Comparison of ENCODE assay signal across 7 cellular contexts in genomic region chr11:64866173-64866491, GRCh38. TPM values are rescaled to one million over a fixed set of nuclear protein-coding genes. Genes with fewer than 3 reads are reported as not detected.
A peak's percentile ranks its signal among the peaks of the same experiment; 100 is the strongest.
DNase-seq lines count a peak whose midpoint lies in the region; ATAC-seq and TF ChIP-seq lines count a peak whose summit lies in the region.
"Had no signal": no experiment of that assay in that cellular context is flagged by ENCODE, and none has a peak within 500 bp of the region (broad histone marks: within the 10 kb centered on the region; RNA-seq: fewer than 3 reads in every experiment).

No MANE protein-coding gene starts in this region.

- H3K9me3 Mint-ChIP-seq in activated naive CD4-positive, alpha-beta T cell treated with anti-CD3 and anti-CD28 coated beads for 36 hours = peaks cover 6% of the 10 kb centered on the region
- H3K9me3 Mint-ChIP-seq in effector memory CD8-positive, alpha-beta T cell = no peaks in the 10 kb centered on the region

- no peak for TF ChIP-seq CTCF in thyroid gland (IDR thresholded peaks at IDR 0.05)

- no peaks in the 10 kb centered on the region for H3K9me3 ChIP-seq in thyroid gland

- TF ChIP-seq POLR2A in thyroid gland (IDR thresholded peaks at IDR 0.05) = no peak

- H3K4me1 ChIP-seq in thyroid gland = peaks cover 50 to 76% of the 10 kb centered on the region in 2 donors

- H3K36me3 Mint-ChIP-seq in activated naive CD4-positive, alpha-beta T cell treated with anti-CD3 and anti-CD28 coated beads for 36 hours (ENCODE audit: low read depth) = peaks cover 34% of the 10 kb centered on the region
- peaks cover 95% of the 10 kb centered on the region for H3K36me3 Mint-ChIP-seq in effector memory CD8-positive, alpha-beta T cell (ENCODE audit: insufficient read depth)

- no peaks in the 10 kb centered on the region for H3K27me3 Mint-ChIP-seq in activated naive CD4-positive, alpha-beta T cell treated with anti-CD3 and anti-CD28 coated beads for 36 hours (ENCODE audit: low read depth)
- no peaks in the 10 kb centered on the region for H3K27me3 Mint-ChIP-seq in effector memory CD8-positive, alpha-beta T cell

- peak overlapping the region; percentile 97 for H3K27ac Mint-ChIP-seq in activated naive CD4-positive, alpha-beta T cell treated with anti-CD3 and anti-CD28 coated beads for 36 hours
- peak overlapping the region; percentile 95 to 97 for H3K27ac Mint-ChIP-seq in effector memory CD8-positive, alpha-beta T cell

- no peak for DNase-seq in activated naive CD4-positive, alpha-beta T cell treated with anti-CD3 and anti-CD28 coated beads for 36 hours
- no peak for DNase-seq in activated naive CD4-positive, alpha-beta T cell treated with Interleukin-2 at 50 U/mL for 16 hours
- peak in 1 of 3 experiments; percentile 52 for DNase-seq in effector memory CD8-positive, alpha-beta T cell
- no peak for DNase-seq in thyroid gland
- DNase-seq: posterior cingulate gyrus had no signal

- H3K4me3 ChIP-seq in thyroid gland (replicated peaks in 1 of 3) = no peak overlapping the region

- no peaks in the 10 kb centered on the region for H3K36me3 ChIP-seq in thyroid gland

- peaks cover 95% of the 10 kb centered on the region for H3K4me1 Mint-ChIP-seq in activated naive CD4-positive, alpha-beta T cell treated with anti-CD3 and anti-CD28 coated beads for 36 hours (ENCODE audit: low read depth)
- peaks cover 80 to 81% of the 10 kb centered on the region in 2 donors for H3K4me1 Mint-ChIP-seq in effector memory CD8-positive, alpha-beta T cell (ENCODE audit: low read depth in 2 of 2)

- intact Hi-C loops in activated naive CD4-positive, alpha-beta T cell treated with anti-CD3 and anti-CD28 coated beads for 36 hours (cut with micrococcal nuclease) = loop anchor here (10.0 kb wide), 1 partner anchor 629 kb away; the partner anchor contains the start of gene MALAT1
- intact Hi-C loops in thyroid gland (cut with DNase I) = no loop called here

- peak overlapping the region; percentile 56 for H3K4me3 Mint-ChIP-seq in activated naive CD4-positive, alpha-beta T cell treated with anti-CD3 and anti-CD28 coated beads for 36 hours
- peak overlapping the region; percentile 85 to 92 for H3K4me3 Mint-ChIP-seq in effector memory CD8-positive, alpha-beta T cell

- no peaks in the 10 kb centered on the region for H3K27me3 ChIP-seq in thyroid gland

- CTCF ChIA-PET in activated naive CD4-positive, alpha-beta T cell treated with anti-CD3 and anti-CD28 coated beads for 36 hours (lab: Charles Lee) = interaction anchor here (16.2 to 32.9 kb wide), 2 partner anchors 16 to 21 kb away, joined by 288 to 992 read pairs; partner anchors contain the start of genes CDC42BPG and EHD1

- H3K27ac ChIP-seq in thyroid gland = peak overlapping the region in 2 of 3 donors; percentile 20 to 36

- WGBS in thyroid gland, 2 donors = 93 to 96% methylated on average over 4 of the region's 4 CpGs

- ATAC-seq in effector memory CD8-positive, alpha-beta T cell (replicated peaks) = peak; percentile 51
- no peak for ATAC-seq in GM18519 (IDR thresholded peaks at IDR 0.05; ENCODE audit: low FRiP score, unreplicated experiment)
- no peak for ATAC-seq in GM21619 (IDR thresholded peaks at IDR 0.05; ENCODE audit: unreplicated experiment)

RNA-seq across cellular contexts. Expression of gene EHD1, which starts 12.3 kb away (rescaled TPM):
- 100 to 1,000 TPM; 124 to 132 TPM for total RNA-seq in activated naive CD4-positive, alpha-beta T cell treated with anti-CD3 and anti-CD28 coated beads for 36 hours
- total RNA-seq in thyroid gland = 10 to 100 TPM; 53.5 to 90.7 (median 67.4) TPM

RNA-seq across cellular contexts. Expression of gene CDC42BPG, which starts 21.7 kb away (rescaled TPM):
- under 1 TPM; 0.32 to 0.41 TPM for total RNA-seq in activated naive CD4-positive, alpha-beta T cell treated with anti-CD3 and anti-CD28 coated beads for 36 hours
- total RNA-seq in thyroid gland = 10 to 100 TPM in 2 of 4 donors, 1 to 10 TPM in 2; 7.8 to 13.9 (median 10.2) TPM

RNA-seq across cellular contexts. Expression of gene ATG2A, which starts 50.9 kb away (rescaled TPM):
- 10 to 100 TPM; 15.1 to 16.3 TPM for total RNA-seq in activated naive CD4-positive, alpha-beta T cell treated with anti-CD3 and anti-CD28 coated beads for 36 hours
- total RNA-seq in thyroid gland = 10 to 100 TPM; 19.5 to 43.1 (median 36.7) TPM

RNA-seq across cellular contexts. Expression of gene MEN1, which starts 55.8 kb away (rescaled TPM):
- 10 to 100 TPM; 23.9 TPM for total RNA-seq in activated naive CD4-positive, alpha-beta T cell treated with anti-CD3 and anti-CD28 coated beads for 36 hours
- total RNA-seq in thyroid gland = 10 to 100 TPM; 23.5 to 31.5 (median 25.1) TPM

RNA-seq across cellular contexts. Expression of gene PPP2R5B, which starts 58.4 kb away (rescaled TPM):
- total RNA-seq in activated naive CD4-positive, alpha-beta T cell treated with anti-CD3 and anti-CD28 coated beads for 36 hours = 1 to 10 TPM; 3.3 to 4.6 TPM
- total RNA-seq in thyroid gland = 10 to 100 TPM; 14.8 to 30.1 (median 21.7) TPM

Comparison
In these comparisons a context has a peak if more than half of its experiments do, and no peak if none do; other contexts are left out.
1. RNA of gene CDC42BPG, which starts 21.7 kb away (total RNA-seq): 7.8 to 13.9 TPM in thyroid gland; 0.32 to 0.41 TPM in activated naive CD4-positive, alpha-beta T cell treated with anti-CD3 and anti-CD28 coated beads for 36 hours; every median in the first group is over 4 times any median in the second.